16 cellular contexts compared by ENCODE assay signal in genomic region chr4:173237152-173237551, GRCh38.
DNase-seq lines count a peak whose midpoint lies in the region; ATAC-seq and TF ChIP-seq lines count a peak whose summit lies in the region.
"Had no signal": no experiment of that assay in that cellular context is flagged by ENCODE, and none has a peak within 500 bp of the region (broad histone marks: within the 10 kb centered on the region; RNA-seq: fewer than 3 reads in every experiment).

No MANE protein-coding gene starts in this region.

- CTCF ChIA-PET in SK-N-SH (lab: Yijun Ruan, JAX) = interaction anchor here (1.0 to 2.6 kb wide), 7 partner anchors 9 to 224 kb away, joined by 3 to 9 read pairs (median 4); no protein-coding TSS in a partner anchor

- peaks cover 9% of the 10 kb centered on the region for H3K4me1 Mint-ChIP-seq in HFFc6 (ENCODE audit: low read depth)

- no peak overlapping the region for H3K4me3 Mint-ChIP-seq in HFFc6
- H3K4me3 Mint-ChIP-seq: activated CD8-positive, alpha-beta T cell treated with anti-CD3 and anti-CD28 coated beads, Interleukin-2, amount 10 ng/mL, durations not matched to agents 7 days and 5 days; IgD-negative memory B cell had no signal

- peaks cover 21% of the 10 kb centered on the region for H3K4me1 ChIP-seq in BLaER1
- H3K4me1 ChIP-seq in SK-N-SH (ENCODE audit: control insufficient read depth in 1 of 2, insufficient read depth in 2 of 2, low read depth in 1 of 2, low read length in 1 of 2) = peaks cover 2 to 24% of the 10 kb centered on the region in 2 experiments; a peak in 3 of 4 replicates
- peaks cover 6% of the 10 kb centered on the region for H3K4me1 ChIP-seq in mucosa of descending colon (ENCODE audit: low read depth)
- H3K4me1 ChIP-seq in thyroid gland = peaks cover 0 to 1% of the 10 kb centered on the region in 2 donors
- peaks cover 0 to 5% of the 10 kb centered on the region in 2 donors for H3K4me1 ChIP-seq in gastrocnemius medialis

- TF ChIP-seq EP300 in SK-N-SH (IDR thresholded peaks at IDR 0.05; ENCODE audit: borderline replicate concordance in 1 of 2, low read depth in 1 of 2, low read length in 1 of 2) = 0 out of 4 replicates have a peak, but pooled peaks of 1 of the 2 experiments have one; percentile 12

- H3K27ac Mint-ChIP-seq in HFFc6 = no peak overlapping the region
- H3K27ac Mint-ChIP-seq: activated CD8-positive, alpha-beta T cell treated with anti-CD3 and anti-CD28 coated beads, Interleukin-2, amount 10 ng/mL, durations not matched to agents 7 days and 5 days had no signal

- TF ChIP-seq CTCF in HFFc6 (IDR thresholded peaks at IDR 0.05) = 0 out of 2 replicates have a peak, but pooled peaks have one; percentile 20
- peak; percentile 23; the same call in 1 of the 2 replicates for TF ChIP-seq CTCF in SK-N-SH (IDR thresholded peaks at IDR 0.05)
- TF ChIP-seq CTCF in mucosa of descending colon (IDR thresholded peaks at IDR 0.05) = no peak
- TF ChIP-seq CTCF in thyroid gland (IDR thresholded peaks at IDR 0.05) = no peak
- no peak for TF ChIP-seq CTCF in gastrocnemius medialis (IDR thresholded peaks at IDR 0.05 in 4 of 5, conservative IDR thresholded peaks at IDR 0.05 in 1 of 5)

- no peak overlapping the region for H3K27ac ChIP-seq in BLaER1
- H3K27ac ChIP-seq in SK-N-SH (ENCODE audit: low read depth in 2 of 2, low read length in 1 of 2) = peak overlapping the region in 1 of 2 experiments; percentile 54; a peak in 2 of 4 replicates
- no peak overlapping the region for H3K27ac ChIP-seq in thyroid gland
- H3K27ac ChIP-seq in gastrocnemius medialis = no peak overlapping the region
- H3K27ac ChIP-seq: thoracic aorta had no signal

- H3K9ac ChIP-seq in BLaER1 (no peak overlapping the region), SK-N-SH (no peak overlapping the region)

- POLR2A ChIA-PET in SK-N-SH (lab: Yijun Ruan, JAX) = no interaction called here

- intact Hi-C loops in mucosa of descending colon (cut with DNase I, micrococcal nuclease) = no loop called here
- intact Hi-C loops in thyroid gland (cut with DNase I) = no loop called here
- intact Hi-C loops in gastrocnemius medialis (cut with DNase I; ENCODE audit: low total_unique reads) = no loop called here

- peaks cover 18% of the 10 kb centered on the region for H3K79me2 ChIP-seq in SK-N-SH (ENCODE audit: insufficient read depth)

- no peaks in the 10 kb centered on the region for H3K9me2 ChIP-seq in SK-N-SH

- DNase-seq in HFFc6 (peak; percentile 4), SK-N-SH (peak; percentile 22), mucosa of descending colon (no peak), LoVo (ENCODE audit: low spot score) (no peak), DMS153 treated with DMSO at 0.1 percent for 48 hours (lab: John Stamatoyannopoulos, UW; ENCODE audit: unreplicated experiment) (no peak), thyroid gland (no peak), gastrocnemius medialis (no peak)
- DNase-seq: activated CD8-positive, alpha-beta T cell treated with anti-CD3 and anti-CD28 coated beads, Interleukin-2, amount 10 ng/mL, durations not matched to agents 7 days and 5 days; activated gamma-delta T cell; midbrain; NCI-H2029 treated with DMSO at 0.1 percent for 48 hours; Right ventricle myocardium superior; stimulated activated CD4-positive, alpha-beta T cell treated with anti-CD3 and anti-CD28 coated beads, Interleukin-15, amount 100 ng/mL, for 24 hours had no signal

- in situ Hi-C loops in gastrocnemius medialis (cut with MboI; ENCODE audit: low sequenced_read_pairs in 4 of 4) = no loop called here

- peak; percentile 85 for ATAC-seq in mucosa of descending colon
- no peak for ATAC-seq in gastrocnemius medialis
- ATAC-seq: activated CD8-positive, alpha-beta T cell treated with anti-CD3 and anti-CD28 coated beads, Interleukin-2, amount 10 ng/mL, durations not matched to agents 7 days and 5 days had no signal

- peak; percentile 23; the same call in 1 of the 2 replicates for TF ChIP-seq RAD21 in SK-N-SH (IDR thresholded peaks at IDR 0.05; ENCODE audit: low read length)

- H3K4me3 ChIP-seq in BLaER1 = no peak overlapping the region
- no peak overlapping the region for H3K4me3 ChIP-seq in SK-N-SH (ENCODE audit: low read depth in 2 of 2, low read length in 1 of 2)
- no peak overlapping the region for H3K4me3 ChIP-seq in mucosa of descending colon
- no peak overlapping the region for H3K4me3 ChIP-seq in thyroid gland (replicated peaks in 1 of 3)
- H3K4me3 ChIP-seq in gastrocnemius medialis = no peak overlapping the region
- H3K4me3 ChIP-seq: thoracic aorta had no signal

- WGBS in SK-N-SH (ENCODE audit: low lambda C conversion rate) = 63% methylated on average over 2 of the region's 2 CpGs
- WGBS in thyroid gland, 2 donors = 75 to 82% methylated on average over 2 of the region's 2 CpGs

- H3K27me3 ChIP-seq in BLaER1 (no peaks in the 10 kb centered on the region), SK-N-SH (ENCODE audit: insufficient read depth) (no peaks in the 10 kb centered on the region), thyroid gland (no peaks in the 10 kb centered on the region), gastrocnemius medialis (no peaks in the 10 kb centered on the region)

- TF ChIP-seq POLR2A in thyroid gland (IDR thresholded peaks at IDR 0.05) = no peak
- no peak for TF ChIP-seq POLR2A in gastrocnemius medialis (IDR thresholded peaks at IDR 0.05)

- H3K27me3 Mint-ChIP-seq in HFFc6 (ENCODE audit: insufficient read depth) = no peaks in the 10 kb centered on the region; the same call in 1 of the 2 replicates
- H3K27me3 Mint-ChIP-seq: IgD-negative memory B cell had no signal

- no peak overlapping the region for H2AFZ ChIP-seq in SK-N-SH (ENCODE audit: low read depth)

- H3K36me3 ChIP-seq in BLaER1 (peaks cover 38% of the 10 kb centered on the region), SK-N-SH (replicated peaks in 1 of 2; ENCODE audit: control insufficient read depth in 1 of 2, insufficient read depth in 2 of 2, low read length in 1 of 2) (no peaks in the 10 kb centered on the region), mucosa of descending colon (ENCODE audit: low read depth) (no peaks in the 10 kb centered on the region), thyroid gland (no peaks in the 10 kb centered on the region), gastrocnemius medialis (no peaks in the 10 kb centered on the region)
- H3K36me3 ChIP-seq: thoracic aorta had no signal

- H4K20me1 ChIP-seq in BLaER1 = peaks cover 98% of the 10 kb centered on the region
- H4K20me1 ChIP-seq in SK-N-SH (ENCODE audit: insufficient read depth) = no peaks in the 10 kb centered on the region

- H3K36me3 Mint-ChIP-seq in HFFc6 (ENCODE audit: low read depth) = no peaks in the 10 kb centered on the region

- H3K9me3 Mint-ChIP-seq in HFFc6 = no peaks in the 10 kb centered on the region
- H3K9me3 Mint-ChIP-seq: IgD-negative memory B cell had no signal

- H3K9me3 ChIP-seq in BLaER1 = peaks cover 21% of the 10 kb centered on the region; the same call in 1 of the 2 replicates
- no peaks in the 10 kb centered on the region for H3K9me3 ChIP-seq in SK-N-SH
- no peaks in the 10 kb centered on the region for H3K9me3 ChIP-seq in mucosa of descending colon
- no peaks in the 10 kb centered on the region for H3K9me3 ChIP-seq in thyroid gland
- no peaks in the 10 kb centered on the region for H3K9me3 ChIP-seq in gastrocnemius medialis
- H3K9me3 ChIP-seq: thoracic aorta had no signal

- peaks cover 7% of the 10 kb centered on the region for H3F3A ChIP-seq in SK-N-SH (replicated peaks; ENCODE audit: insufficient read depth)

- H3K4me2 ChIP-seq in BLaER1 (peak overlapping the region; percentile 14; the same call in 1 of the 2 replicates), SK-N-SH (no peak overlapping the region)

TF ChIP-seq in SK-N-SH, 30 proteins besides CTCF, POLR2A, EP300 and RAD21:
- TF ChIP-seq GATA2 (CRISPR knock-in tag; IDR thresholded peaks at IDR 0.05) = no peak
- no peak for TF ChIP-seq POLR2AphosphoS5 (IDR thresholded peaks at IDR 0.05; ENCODE audit: low read depth, low read length)
- peak; percentile 28; the same call in 1 of the 2 replicates for TF ChIP-seq RCOR1 (IDR thresholded peaks at IDR 0.05; ENCODE audit: low read length)
- no peak for TF ChIP-seq TAF1 (IDR thresholded peaks at IDR 0.05; ENCODE audit: borderline replicate concordance, low read depth, low read length)

Comparison
In these comparisons a context has a peak if more than half of its experiments do, and no peak if none do; other contexts are left out.
1. DNase-seq: peak in HFFc6 (single experiment) and SK-N-SH (single experiment); none in mucosa of descending colon (0 of 3), LoVo (single experiment), DMS153 treated with DMSO at 0.1 percent for 48 hours (single experiment), thyroid gland (0 of 2) and gastrocnemius medialis (0 of 2).
2. CTCF ChIP-seq: peak in HFFc6 (single experiment) and SK-N-SH (single experiment); none in mucosa of descending colon (single experiment), thyroid gland (0 of 6) and gastrocnemius medialis (0 of 5).